In genomic region chr9:71602652-71603051, GRCh38 we compare ENCODE assay signal across 18 cellular contexts.
A peak's percentile ranks its signal among the peaks of the same experiment; 100 is the strongest.
DNase-seq lines count a peak whose midpoint lies in the region; ATAC-seq lines count a peak whose summit lies in the region.
"Had no signal": no experiment of that assay in that cellular context is flagged by ENCODE, and none has a peak within 500 bp of the region (broad histone marks: within the 10 kb centered on the region; RNA-seq: fewer than 3 reads in every experiment).

No MANE protein-coding gene starts in this region.

- ATAC-seq in GM18867 (IDR thresholded peaks at IDR 0.05; ENCODE audit: unreplicated experiment) (peak; percentile 73), GM19452 (IDR thresholded peaks at IDR 0.05; ENCODE audit: unreplicated experiment) (peak; percentile 89), HG03139 (IDR thresholded peaks at IDR 0.05; ENCODE audit: unreplicated experiment) (peak; percentile 68), left colon (peak; percentile 75)
- ATAC-seq: HCT116, Right ventricle myocardium inferior had no signal

- intact Hi-C loops in left colon (cut with DNase I, micrococcal nuclease) = loop anchor here in 1 of 2 donors (5.0 kb wide), 1 partner anchor 170 kb away; no protein-coding TSS in a partner anchor

- DNase-seq in left colon = no peak
- DNase-seq in GM19240 (ENCODE audit: insufficient read length, low spot score) = no peak
- DNase-seq in stimulated activated CD4-positive, alpha-beta T cell treated with anti-CD3 and anti-CD28 coated beads, Interleukin-12 subunit alpha, Interleukin-12 subunit beta, amount 100 ng/mL, for 4 hours = no peak
- no peak for DNase-seq in activated CD4-positive, alpha-beta T cell treated with anti-CD3 and anti-CD28 coated beads for 4 hours
- no peak for DNase-seq in NCI-H1105 (lab: John Stamatoyannopoulos, UW)
- DNase-seq: CD4-positive, alpha-beta T cell; DMS79; GDM1; NCI-H1048; NCI-H1694; NCI-H446; NCI-H748 treated with DMSO at 0.1 percent for 48 hours; T-helper 1 cell had no signal
